14 cellular contexts compared by ENCODE assay signal in the genomic region with DNA sequence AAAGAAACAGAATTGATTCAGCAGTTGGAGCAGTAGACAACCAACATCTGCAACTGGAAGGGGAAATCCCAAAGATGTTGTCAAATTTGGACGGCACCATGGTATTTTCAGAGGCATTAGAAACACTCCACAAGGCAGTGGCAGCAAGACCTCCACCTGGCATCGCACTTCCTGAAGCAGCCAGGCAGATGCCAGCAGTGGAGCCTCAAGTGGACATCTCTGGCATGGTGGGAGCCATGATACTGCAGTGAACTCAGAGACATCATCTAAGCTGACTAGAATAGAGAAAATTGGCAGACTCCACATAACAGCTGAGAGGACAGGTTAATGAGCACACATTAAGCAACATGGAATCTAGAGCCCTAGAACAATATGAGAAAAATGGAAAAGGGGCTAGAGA. TPM values are rescaled to one million over a fixed set of nuclear protein-coding genes. Genes with fewer than 3 reads are reported as not detected.
A peak's percentile ranks its signal among the peaks of the same experiment; 100 is the strongest.
DNase-seq lines count a peak whose midpoint lies in the region; ATAC-seq and TF ChIP-seq lines count a peak whose summit lies in the region.
"Had no signal": no experiment of that assay in that cellular context is flagged by ENCODE, and none has a peak within 500 bp of the region (broad histone marks: within the 10 kb centered on the region; RNA-seq: fewer than 3 reads in every experiment).

No MANE protein-coding gene starts in this region.

- intact Hi-C loops in activated B cell treated with CpG ODN at 0.5 μM for 24 hours (cut with micrococcal nuclease) = no loop called here

- H4K20me1 ChIP-seq in KMS-11 (ENCODE audit: insufficient read depth) = no peaks in the 10 kb centered on the region

- no peaks in the 10 kb centered on the region for H3K36me3 ChIP-seq in BE2C
- H3K36me3 ChIP-seq in KMS-11 (ENCODE audit: insufficient read depth) = no peaks in the 10 kb centered on the region
- H3K36me3 ChIP-seq: HAP-1, tibial artery had no signal

- no peak overlapping the region for H3K4me3 Mint-ChIP-seq in activated B cell treated with CpG ODN at 0.5 μM for 24 hours
- H3K4me3 Mint-ChIP-seq: activated naive CD4-positive, alpha-beta T cell treated with anti-CD3 and anti-CD28 coated beads, Interleukin-2, amount 50 U/mL, for 24 hours; natural killer cell had no signal

- CTCF ChIA-PET in activated B cell treated with CpG ODN at 0.5 μM for 24 hours (lab: Charles Lee) = no interaction called here

- H3K9me3 ChIP-seq in BE2C = no peaks in the 10 kb centered on the region
- H3K9me3 ChIP-seq: HAP-1, tibial artery had no signal

- peaks cover 19% of the 10 kb centered on the region for H3K4me1 Mint-ChIP-seq in activated B cell treated with CpG ODN at 0.5 μM for 24 hours

- H3K9me3 Mint-ChIP-seq in activated B cell treated with CpG ODN at 0.5 μM for 24 hours = no peaks in the 10 kb centered on the region
- H3K9me3 Mint-ChIP-seq: activated naive CD4-positive, alpha-beta T cell treated with anti-CD3 and anti-CD28 coated beads, Interleukin-2, amount 50 U/mL, for 24 hours; natural killer cell had no signal

- ATAC-seq in activated B cell treated with CpG ODN at 0.5 μM for 24 hours (ENCODE audit: low read depth) (peak; percentile 21), esophagus mucosa (no peak), HG03571 (IDR thresholded peaks at IDR 0.05; ENCODE audit: unreplicated experiment) (no peak)

- TF ChIP-seq CTCF in 22Rv1 (IDR thresholded peaks at IDR 0.05) (peak; percentile 31), BE2C (IDR thresholded peaks at IDR 0.05; ENCODE audit: low read depth, low read length) (peak; percentile 35), KMS-11 (conservative IDR thresholded peaks at IDR 0.05; ENCODE audit: low read depth, low read length) (no peak), activated B cell treated with CpG ODN at 0.5 μM for 24 hours (IDR thresholded peaks at IDR 0.05) (no peak)

- no peaks in the 10 kb centered on the region for H3K27me3 Mint-ChIP-seq in activated B cell treated with CpG ODN at 0.5 μM for 24 hours
- H3K27me3 Mint-ChIP-seq: activated naive CD4-positive, alpha-beta T cell treated with anti-CD3 and anti-CD28 coated beads, Interleukin-2, amount 50 U/mL, for 24 hours had no signal

- H3K4me1 ChIP-seq in BE2C (no peaks in the 10 kb centered on the region; the same call in 1 of the 2 replicates), KMS-11 (ENCODE audit: low read depth, poor library complexity, severe bottlenecking) (peaks cover 30% of the 10 kb centered on the region)
- H3K4me1 ChIP-seq: HAP-1, tibial artery had no signal

- H3K4me3 ChIP-seq in BE2C (ENCODE audit: low read depth, low read length) (no peak overlapping the region), KMS-11 (IDR thresholded peaks at IDR 0.05; ENCODE audit: insufficient read depth, low read depth, low read length) (no peak overlapping the region)
- H3K4me3 ChIP-seq: HAP-1, tibial artery had no signal

- no peaks in the 10 kb centered on the region for H3K36me3 Mint-ChIP-seq in activated B cell treated with CpG ODN at 0.5 μM for 24 hours (ENCODE audit: low read depth)
- H3K36me3 Mint-ChIP-seq: activated naive CD4-positive, alpha-beta T cell treated with anti-CD3 and anti-CD28 coated beads, Interleukin-2, amount 50 U/mL, for 24 hours; natural killer cell had no signal

- no peak overlapping the region for H3K27ac ChIP-seq in 22Rv1
- no peak overlapping the region for H3K27ac ChIP-seq in KMS-11
- H3K27ac ChIP-seq: tibial artery had no signal

- H3K79me2 ChIP-seq in KMS-11 (ENCODE audit: insufficient read depth, low read depth) = no peaks in the 10 kb centered on the region

- H3K27ac Mint-ChIP-seq in activated B cell treated with CpG ODN at 0.5 μM for 24 hours = no peak overlapping the region
- H3K27ac Mint-ChIP-seq: natural killer cell had no signal

- H2AFZ ChIP-seq in KMS-11 (ENCODE audit: low read depth) = peak overlapping the region; percentile 14; the same call in 1 of the 2 replicates

- H3K27me3 ChIP-seq in BE2C = no peaks in the 10 kb centered on the region
- H3K27me3 ChIP-seq in KMS-11 (ENCODE audit: insufficient read depth, low read depth) = no peaks in the 10 kb centered on the region
- H3K27me3 ChIP-seq: tibial artery had no signal

- DNase-seq in BE2C (no peak), activated B cell treated with CpG ODN at 0.5 μM for 24 hours (no peak), iPS-NIHi11 (ENCODE audit: low spot score) (no peak)
- DNase-seq: C1 segment of cervical spinal cord, natural killer cell, tibial artery had no signal

- H3K4me2 ChIP-seq in KMS-11 = peak overlapping the region; percentile 6; the same call in 1 of the 2 replicates

- H3K9ac ChIP-seq in KMS-11 = no peak overlapping the region

- POLR2A ChIA-PET in activated B cell treated with CpG ODN at 0.5 μM for 24 hours (lab: Charles Lee) = no interaction called here

RNA-seq across cellular contexts. Expression of a gene that starts 33.9 kb away (rescaled TPM):
- polyA plus RNA-seq in BE2C (2012; ENCODE audit: insufficient read depth, insufficient read length, low read depth) = 4.9 TPM
- total RNA-seq in activated B cell treated with CpG ODN at 0.5 μM for 24 hours = not detected in 2 replicates
- total RNA-seq in esophagus mucosa = not detected
- total RNA-seq: natural killer cell, pulmonary artery endothelial cell had no signal
- polyA plus RNA-seq: liver had no signal

Comparison
In these comparisons a context has a peak if more than half of its experiments do, and no peak if none do; other contexts are left out.
1. CTCF ChIP-seq: peak in 22Rv1 (single experiment) and BE2C (single experiment); none in KMS-11 (single experiment) and activated B cell treated with CpG ODN at 0.5 μM for 24 hours (single experiment).